In the genomic region with DNA sequence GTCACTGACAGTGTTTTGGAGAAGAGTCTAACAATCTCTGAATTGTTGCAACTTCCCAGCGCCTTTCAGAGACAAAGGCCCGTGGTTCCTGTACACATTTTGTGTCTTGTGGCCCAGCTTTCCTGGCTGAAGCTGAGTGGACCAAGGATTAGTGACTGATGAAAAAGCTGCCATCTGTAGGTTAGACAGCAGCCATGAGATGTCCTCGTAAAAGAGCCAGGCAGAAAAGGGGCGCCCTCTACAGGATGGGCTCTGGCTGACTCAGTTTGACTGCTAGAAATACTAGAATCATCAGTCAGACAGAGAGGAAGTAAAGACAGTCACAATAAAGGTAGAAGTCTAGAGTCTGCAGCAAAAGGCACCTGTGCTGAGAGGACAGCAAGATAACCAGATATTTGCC, we compare ENCODE assay signal across 8 cellular contexts. TPM values are rescaled to one million over a fixed set of nuclear protein-coding genes. Genes with fewer than 3 reads are reported as not detected.
DNase-seq lines count a peak whose midpoint lies in the region; ATAC-seq and TF ChIP-seq lines count a peak whose summit lies in the region.

No MANE protein-coding gene starts in this region.

- peak; percentile 36 for DNase-seq in NCI-H146 (lab: John Stamatoyannopoulos, UW)
- no peak for DNase-seq in NCI-H146 treated with DMSO at 0.1 percent for 48 hours (lab: John Stamatoyannopoulos, UW; ENCODE audit: unreplicated experiment)
- DNase-seq in NCI-H524 treated with DMSO at 0.1 percent for 48 hours (lab: John Stamatoyannopoulos, UW) = peak; percentile 11
- DNase-seq in activated CD8-positive, alpha-beta T cell treated with anti-CD3 and anti-CD28 coated beads, Interleukin-2, amount 10 ng/mL, durations not matched to agents 7 days and 5 days = peak; percentile 70
- DNase-seq in foreskin fibroblast = peak; percentile 16 to 42
- no peak for DNase-seq in omental fat pad (ENCODE audit: low spot score)

- no peaks in the 10 kb centered on the region for H3K4me1 Mint-ChIP-seq in activated CD8-positive, alpha-beta T cell treated with anti-CD3 and anti-CD28 coated beads, Interleukin-2, amount 10 ng/mL, durations not matched to agents 7 days and 5 days (ENCODE audit: low read depth)

- H3K4me3 Mint-ChIP-seq in activated CD8-positive, alpha-beta T cell treated with anti-CD3 and anti-CD28 coated beads, Interleukin-2, amount 10 ng/mL, durations not matched to agents 7 days and 5 days = no peak overlapping the region

- no peaks in the 10 kb centered on the region for H3K36me3 Mint-ChIP-seq in activated CD8-positive, alpha-beta T cell treated with anti-CD3 and anti-CD28 coated beads, Interleukin-2, amount 10 ng/mL, durations not matched to agents 7 days and 5 days (ENCODE audit: low read depth)

- TF ChIP-seq CTCF in foreskin fibroblast (IDR thresholded peaks at IDR 0.05; ENCODE audit: low read depth, low read length) (peak; percentile 19), omental fat pad (IDR thresholded peaks at IDR 0.05) (no peak)

- CTCF ChIA-PET in activated CD8-positive, alpha-beta T cell treated with anti-CD3 and anti-CD28 coated beads, Interleukin-2, amount 10 ng/mL, durations not matched to agents 7 days and 5 days (lab: Charles Lee) = interaction anchor here (0.7 to 1.9 kb wide), 7 partner anchors 8 to 148 kb away, joined by 3 to 5 read pairs (median 3); no protein-coding TSS in a partner anchor

- H3K27ac Mint-ChIP-seq in activated CD8-positive, alpha-beta T cell treated with anti-CD3 and anti-CD28 coated beads, Interleukin-2, amount 10 ng/mL, durations not matched to agents 7 days and 5 days = no peak overlapping the region

- H3K4me3 ChIP-seq in foreskin fibroblast (ENCODE audit: low read depth in 1 of 2, low read length in 2 of 2) = no peak overlapping the region
- H3K4me3 ChIP-seq in skeletal muscle tissue (ENCODE audit: low read length in 3 of 3) = no peak overlapping the region

- H3K36me3 ChIP-seq in skeletal muscle tissue (ENCODE audit: control insufficient read depth in 3 of 3, insufficient read depth in 3 of 3, low read length in 3 of 3) = no peaks in the 10 kb centered on the region

- ATAC-seq in activated CD8-positive, alpha-beta T cell treated with anti-CD3 and anti-CD28 coated beads, Interleukin-2, amount 10 ng/mL, durations not matched to agents 7 days and 5 days = peak; percentile 72
- ATAC-seq in omental fat pad (ENCODE audit: low FRiP score) (no peak), HG02759 (IDR thresholded peaks at IDR 0.05; ENCODE audit: unreplicated experiment) (no peak)

- peak overlapping the region; percentile 19 for H3K27ac ChIP-seq in skeletal muscle tissue (ENCODE audit: low read depth, low read length)

- POLR2A ChIA-PET in activated CD8-positive, alpha-beta T cell treated with anti-CD3 and anti-CD28 coated beads, Interleukin-2, amount 10 ng/mL, durations not matched to agents 7 days and 5 days (lab: Charles Lee) = no interaction called here

- no peaks in the 10 kb centered on the region for H3K9me3 ChIP-seq in skeletal muscle tissue (ENCODE audit: control insufficient read depth in 3 of 3, low read length in 3 of 3)

- H3K9ac ChIP-seq in skeletal muscle tissue (ENCODE audit: low read depth in 1 of 3, low read length in 3 of 3) = no peak overlapping the region

- peaks cover 0 to 4% (median 0%) of the 10 kb centered on the region in 3 donors for H3K4me1 ChIP-seq in skeletal muscle tissue (ENCODE audit: control insufficient read depth in 3 of 3, insufficient read depth in 3 of 3, low read length in 3 of 3)

- H3K27me3 Mint-ChIP-seq in activated CD8-positive, alpha-beta T cell treated with anti-CD3 and anti-CD28 coated beads, Interleukin-2, amount 10 ng/mL, durations not matched to agents 7 days and 5 days (ENCODE audit: low read depth) = peaks cover 12% of the 10 kb centered on the region

- H3K27me3 ChIP-seq in skeletal muscle tissue (ENCODE audit: control insufficient read depth in 3 of 3, insufficient read depth in 3 of 3, low read length in 3 of 3) = no peaks in the 10 kb centered on the region

- no peaks in the 10 kb centered on the region for H3K9me3 Mint-ChIP-seq in activated CD8-positive, alpha-beta T cell treated with anti-CD3 and anti-CD28 coated beads, Interleukin-2, amount 10 ng/mL, durations not matched to agents 7 days and 5 days (ENCODE audit: insufficient read depth)

RNA-seq across cellular contexts. Expression of gene NF1, which starts 26.5 kb away (rescaled TPM):
- 10 to 100 TPM; 16.7 to 17.4 TPM for total RNA-seq in activated CD8-positive, alpha-beta T cell treated with anti-CD3 and anti-CD28 coated beads, Interleukin-2, amount 10 ng/mL, durations not matched to agents 7 days and 5 days
- 76.2 TPM for total RNA-seq in skeletal muscle tissue
- total RNA-seq in omental fat pad = 10 to 100 TPM; 51.9 to 67.8 (median 66.3) TPM

Comparison
In these comparisons a context has a peak if more than half of its experiments do, and no peak if none do; other contexts are left out.
1. DNase-seq: peak in NCI-H146 (single experiment), NCI-H524 treated with DMSO at 0.1 percent for 48 hours (single experiment), activated CD8-positive, alpha-beta T cell treated with anti-CD3 and anti-CD28 coated beads, Interleukin-2, amount 10 ng/mL, durations not matched to agents 7 days and 5 days (single experiment) and foreskin fibroblast (2 of 2); none in NCI-H146 treated with DMSO at 0.1 percent for 48 hours (single experiment) and omental fat pad (single experiment).